ENCODE assay signal across 8 cellular contexts in genomic region chr4:40897557-40898203, GRCh38.
DNase-seq lines count a peak whose midpoint lies in the region; ATAC-seq lines count a peak whose summit lies in the region.

No MANE protein-coding gene starts in this region.

- peaks cover 4% of the 10 kb centered on the region for H3K4me1 Mint-ChIP-seq in activated CD4-positive, alpha-beta memory T cell treated with anti-CD3 and anti-CD28 coated beads for 36 hours (ENCODE audit: low read depth)
- H3K4me1 Mint-ChIP-seq in memory B cell, result peaks cover 3% of the 10 kb centered on the region

- H3K9me3 Mint-ChIP-seq in activated CD4-positive, alpha-beta memory T cell treated with anti-CD3 and anti-CD28 coated beads for 36 hours, result no peaks in the 10 kb centered on the region
- H3K9me3 Mint-ChIP-seq in memory B cell, result no peaks in the 10 kb centered on the region

- DNase-seq in SIG-M5 treated with dmso at 0.1 percent for 504 hours (lab: John Stamatoyannopoulos, UW; ENCODE audit: unreplicated experiment) (peak; percentile 47), SIG-M5 (lab: John Stamatoyannopoulos, UW) (no peak), NCI-H69 (lab: John Stamatoyannopoulos, UW) (peak; percentile 82), ecto neural progenitor cell (ENCODE audit: low spot score) (peak; percentile 83), memory B cell (ENCODE audit: low spot score in 2 of 2) (peak; percentile 50 to 65)
- peak; percentile 76 for DNase-seq in activated CD4-positive, alpha-beta memory T cell treated with anti-CD3 and anti-CD28 coated beads for 36 hours
- peak; percentile 33 to 47 for DNase-seq in stimulated activated CD8-positive, alpha-beta memory T cell treated with anti-CD3 and anti-CD28 coated beads, Interleukin-15, amount 100 ng/mL, for 48 hours (ENCODE audit: low read depth in 2 of 2)

- H3K27ac Mint-ChIP-seq in activated CD4-positive, alpha-beta memory T cell treated with anti-CD3 and anti-CD28 coated beads for 36 hours, result no peak overlapping the region
- no peak overlapping the region for H3K27ac Mint-ChIP-seq in memory B cell

- CTCF ChIA-PET in activated CD4-positive, alpha-beta memory T cell treated with anti-CD3 and anti-CD28 coated beads for 36 hours (lab: Charles Lee), result interaction anchor here (0.6 to 5.7 kb wide), 33 partner anchors 9 to 572 kb away, joined by 3 to 51 read pairs (median 4); no protein-coding TSS in a partner anchor

- H3K4me3 Mint-ChIP-seq in activated CD4-positive, alpha-beta memory T cell treated with anti-CD3 and anti-CD28 coated beads for 36 hours, result peak overlapping the region; percentile 52
- H3K4me3 Mint-ChIP-seq in memory B cell, result peak overlapping the region; percentile 64

- POLR2A ChIA-PET in activated CD4-positive, alpha-beta memory T cell treated with anti-CD3 and anti-CD28 coated beads for 36 hours (lab: Charles Lee), result no interaction called here

- peak; percentile 56 for ATAC-seq in HG03108 (IDR thresholded peaks at IDR 0.05; ENCODE audit: unreplicated experiment)
- ATAC-seq in memory B cell (ENCODE audit: low read depth), result peak; percentile 70

- H3K27me3 Mint-ChIP-seq in activated CD4-positive, alpha-beta memory T cell treated with anti-CD3 and anti-CD28 coated beads for 36 hours, result peaks cover 2% of the 10 kb centered on the region
- peaks cover 2% of the 10 kb centered on the region for H3K27me3 Mint-ChIP-seq in memory B cell

- no peaks in the 10 kb centered on the region for H3K36me3 Mint-ChIP-seq in activated CD4-positive, alpha-beta memory T cell treated with anti-CD3 and anti-CD28 coated beads for 36 hours
- H3K36me3 Mint-ChIP-seq in memory B cell, result no peaks in the 10 kb centered on the region

- intact Hi-C loops in activated CD4-positive, alpha-beta memory T cell treated with anti-CD3 and anti-CD28 coated beads for 36 hours (cut with micrococcal nuclease), result loop anchor here (1.0 to 5.0 kb wide), 3 partner anchors 57 to 160 kb away; no protein-coding TSS in a partner anchor
